Comparison of ENCODE assay signal across 8 cellular contexts in the genomic region with DNA sequence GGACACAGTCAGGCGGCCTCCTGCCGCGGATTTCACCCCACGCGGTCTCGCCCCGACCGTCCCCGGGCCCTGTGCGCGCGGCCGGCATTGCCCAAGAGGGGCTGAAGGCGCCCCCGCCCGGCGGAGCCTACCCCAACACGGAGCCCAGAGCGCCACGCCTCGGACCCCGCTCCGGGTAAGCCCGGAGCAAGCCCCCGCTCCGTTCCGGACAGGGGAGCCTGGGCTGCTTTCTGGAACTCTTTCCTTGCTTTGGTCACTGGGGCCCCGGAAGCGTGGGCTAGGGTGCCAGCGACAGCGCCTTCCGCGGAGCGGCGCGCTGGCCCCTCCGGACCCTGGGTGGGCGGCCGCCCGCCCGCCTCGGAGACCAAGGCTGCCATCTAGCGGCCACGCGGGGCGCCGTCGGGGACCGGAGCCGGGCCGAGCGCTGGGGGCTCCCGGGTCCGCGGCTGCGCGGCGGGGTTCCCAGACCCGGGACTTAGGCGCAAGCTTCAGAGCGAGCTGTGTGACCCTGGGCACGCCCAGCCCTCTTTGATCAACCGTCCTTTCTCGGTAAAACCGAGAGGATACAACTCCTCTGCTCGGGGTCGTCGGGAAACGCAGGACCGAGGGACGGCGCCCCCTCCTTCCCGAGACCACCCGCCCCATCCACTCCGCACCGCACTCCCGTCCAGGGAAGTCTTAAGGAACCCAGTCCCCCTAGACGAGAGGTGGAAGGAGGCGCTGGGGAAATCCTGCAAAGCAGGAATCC. TPM values are rescaled to one million over a fixed set of nuclear protein-coding genes. Genes with fewer than 3 reads are reported as not detected.
DNase-seq lines count a peak whose midpoint lies in the region; ATAC-seq and TF ChIP-seq lines count a peak whose summit lies in the region.

No MANE protein-coding gene starts in this region.

- no peak overlapping the region for H3K27ac Mint-ChIP-seq in activated CD4-positive, alpha-beta T cell treated with anti-CD3 and anti-CD28 coated beads, Interleukin-2, amount 10 ng/mL, durations not matched to agents 7 days and 5 days
- no peak overlapping the region for H3K27ac Mint-ChIP-seq in naive thymus-derived CD8-positive, alpha-beta T cell

- H3K9me3 ChIP-seq in AG04450 (ENCODE audit: control insufficient read depth, insufficient read depth, low read length) (peaks cover 18% of the 10 kb centered on the region; the same call in 1 of the 2 replicates), HEK293 (ENCODE audit: control insufficient read depth, insufficient read depth, low read depth, low read length) (no peaks in the 10 kb centered on the region), testis (no peaks in the 10 kb centered on the region)
- no peaks in the 10 kb centered on the region for H3K9me3 ChIP-seq in effector memory CD4-positive, alpha-beta T cell (ENCODE audit: control insufficient read depth, low read length)

- H3K27me3 Mint-ChIP-seq in activated CD4-positive, alpha-beta T cell treated with anti-CD3 and anti-CD28 coated beads, Interleukin-2, amount 10 ng/mL, durations not matched to agents 7 days and 5 days = peaks cover 76% of the 10 kb centered on the region
- H3K27me3 Mint-ChIP-seq in naive thymus-derived CD8-positive, alpha-beta T cell = peaks cover 33 to 85% (median 68%) of the 10 kb centered on the region in 5 donors

- 0 out of 2 replicates have a peak overlapping the region, but pooled peaks have one; percentile 4 for H3K4me3 ChIP-seq in AG04450 (ENCODE audit: low read depth, low read length)
- peak overlapping the region; percentile 35 for H3K4me3 ChIP-seq in HEK293 (ENCODE audit: low read depth, low read length)
- no peak overlapping the region for H3K4me3 ChIP-seq in effector memory CD4-positive, alpha-beta T cell (ENCODE audit: insufficient read depth, low read depth, low read length, poor library complexity, severe bottlenecking)
- peak overlapping the region; percentile 22 to 53 for H3K4me3 ChIP-seq in testis

- DNase-seq in AG04450 (ENCODE audit: low read depth, low spot score) = no peak
- peak; percentile 32 for DNase-seq in activated CD4-positive, alpha-beta T cell treated with anti-CD3 and anti-CD28 coated beads, Interleukin-2, amount 10 ng/mL, durations not matched to agents 7 days and 5 days
- peak in 2 of 3 donors; percentile 5 to 12 for DNase-seq in effector memory CD4-positive, alpha-beta T cell
- peak; percentile 18 to 70 (median 42) for DNase-seq in naive thymus-derived CD8-positive, alpha-beta T cell
- peak; percentile 51 for DNase-seq in testis

- POLR2A ChIA-PET in AG04450 (lab: Yijun Ruan, JAX) = no interaction called here
- POLR2A ChIA-PET in HEK293 (lab: Yijun Ruan, JAX) = no interaction called here
- POLR2A ChIA-PET in activated CD4-positive, alpha-beta T cell treated with anti-CD3 and anti-CD28 coated beads, Interleukin-2, amount 10 ng/mL, durations not matched to agents 7 days and 5 days (lab: Charles Lee) = no interaction called here
- POLR2A ChIA-PET in naive thymus-derived CD8-positive, alpha-beta T cell (lab: Charles Lee) = interaction anchor here (0.5 kb wide), 1 partner anchor 1113 kb away, joined by 3 read pairs; no protein-coding TSS in a partner anchor

- H3K9me3 Mint-ChIP-seq in activated CD4-positive, alpha-beta T cell treated with anti-CD3 and anti-CD28 coated beads, Interleukin-2, amount 10 ng/mL, durations not matched to agents 7 days and 5 days = no peaks in the 10 kb centered on the region
- peaks cover 0 to 4% (median 0%) of the 10 kb centered on the region in 9 donors for H3K9me3 Mint-ChIP-seq in naive thymus-derived CD8-positive, alpha-beta T cell

- intact Hi-C loops in testis (cut with DNase I; ENCODE audit: low total_unique reads) = no loop called here

- H3K36me3 Mint-ChIP-seq in activated CD4-positive, alpha-beta T cell treated with anti-CD3 and anti-CD28 coated beads, Interleukin-2, amount 10 ng/mL, durations not matched to agents 7 days and 5 days (ENCODE audit: low read depth) = no peaks in the 10 kb centered on the region
- peaks cover 0 to 4% (median 0%) of the 10 kb centered on the region in 3 donors for H3K36me3 Mint-ChIP-seq in naive thymus-derived CD8-positive, alpha-beta T cell

- H3K36me3 ChIP-seq in HEK293 (ENCODE audit: control insufficient read depth in 2 of 2, insufficient read depth in 1 of 2, low read length in 2 of 2) (no peaks in the 10 kb centered on the region), testis (ENCODE audit: low read depth, missing control alignments) (no peaks in the 10 kb centered on the region)
- no peaks in the 10 kb centered on the region for H3K36me3 ChIP-seq in effector memory CD4-positive, alpha-beta T cell (ENCODE audit: control insufficient read depth, insufficient read depth, low read length)

- no peak overlapping the region for H3K4me3 Mint-ChIP-seq in activated CD4-positive, alpha-beta T cell treated with anti-CD3 and anti-CD28 coated beads, Interleukin-2, amount 10 ng/mL, durations not matched to agents 7 days and 5 days
- peak overlapping the region in 6 of 10 donors; percentile 33 to 72 (median 49) for H3K4me3 Mint-ChIP-seq in naive thymus-derived CD8-positive, alpha-beta T cell

- peaks cover 72% of the 10 kb centered on the region for H3K27me3 ChIP-seq in AG04450 (ENCODE audit: control insufficient read depth, insufficient read depth, low read length)
- H3K27me3 ChIP-seq in effector memory CD4-positive, alpha-beta T cell (replicated peaks; ENCODE audit: control insufficient read depth, insufficient read depth, low read length, poor library complexity, severe bottlenecking) = peaks cover 44% of the 10 kb centered on the region
- H3K27me3 ChIP-seq in testis = no peaks in the 10 kb centered on the region

- TF ChIP-seq CTCF in AG04450 (IDR thresholded peaks at IDR 0.05; ENCODE audit: low read depth, low read length) (peak; percentile 46; the same call in 1 of the 2 replicates), HEK293 (tag by site-specific recombination; IDR thresholded peaks at IDR 0.05) (peak; percentile 71; the same call in 1 of the 2 replicates), testis (IDR thresholded peaks at IDR 0.05) (peak; percentile 40 to 85 (median 59))

- 3% methylated on average over 9 to 54 of the region's 79 CpGs for WGBS in testis, 2 donors

- H3K27ac ChIP-seq in AG04450 (ENCODE audit: low read depth, low read length) = no peak overlapping the region
- H3K27ac ChIP-seq in HEK293 (ENCODE audit: extremely low read depth, low read depth, low read length) = no peak overlapping the region; the same call in 1 of the 2 replicates
- no peak overlapping the region for H3K27ac ChIP-seq in effector memory CD4-positive, alpha-beta T cell (ENCODE audit: insufficient read depth, low read length, poor library complexity, severe bottlenecking)
- H3K27ac ChIP-seq in testis = no peak overlapping the region

- H3K4me1 ChIP-seq in HEK293 (ENCODE audit: control insufficient read depth, insufficient read depth, low read length) (no peaks in the 10 kb centered on the region), testis (peaks cover 17% of the 10 kb centered on the region)
- peaks cover 9% of the 10 kb centered on the region for H3K4me1 ChIP-seq in effector memory CD4-positive, alpha-beta T cell (ENCODE audit: control insufficient read depth, insufficient read depth, low read length, poor library complexity, severe bottlenecking)

- CTCF ChIA-PET in AG04450 (lab: Charles Lee) (interaction anchor here (0.6 to 2.6 kb wide), 6 partner anchors 11 to 792 kb away, joined by 3 to 14 read pairs (median 4); no protein-coding TSS in a partner anchor), HEK293 (lab: Yijun Ruan, JAX) (interaction anchor here (0.6 to 4.5 kb wide), 18 partner anchors 9 to 789 kb away, joined by 3 to 23 read pairs (median 4); no protein-coding TSS in a partner anchor)
- CTCF ChIA-PET in activated CD4-positive, alpha-beta T cell treated with anti-CD3 and anti-CD28 coated beads, Interleukin-2, amount 10 ng/mL, durations not matched to agents 7 days and 5 days (lab: Charles Lee) = interaction anchor here (0.6 kb wide), 1 partner anchor 242 kb away, joined by 3 read pairs; no protein-coding TSS in a partner anchor

- TF ChIP-seq POLR2A in testis (IDR thresholded peaks at IDR 0.05) = no peak

- ATAC-seq in naive thymus-derived CD8-positive, alpha-beta T cell = peak; percentile 70 to 94
- no peak for ATAC-seq in GM19395 (IDR thresholded peaks at IDR 0.05; ENCODE audit: unreplicated experiment)
- no peak for ATAC-seq in HG03135 (IDR thresholded peaks at IDR 0.05; ENCODE audit: unreplicated experiment)

- H3K4me1 Mint-ChIP-seq in activated CD4-positive, alpha-beta T cell treated with anti-CD3 and anti-CD28 coated beads, Interleukin-2, amount 10 ng/mL, durations not matched to agents 7 days and 5 days = peaks cover 22% of the 10 kb centered on the region
- peaks cover 2 to 16% (median 11%) of the 10 kb centered on the region in 4 donors for H3K4me1 Mint-ChIP-seq in naive thymus-derived CD8-positive, alpha-beta T cell

TF ChIP-seq in HEK293, 187 proteins besides CTCF, POLR2A, EP300 and RAD21 (continues in another document):
- 0 out of 2 replicates have a peak, but pooled peaks have one; percentile 9 for TF ChIP-seq ZNF629 (tag by site-specific recombination; IDR thresholded peaks at IDR 0.05)
- peak; percentile 22; the same call in 1 of the 2 replicates for TF ChIP-seq ZNF654 (tag by site-specific recombination; IDR thresholded peaks at IDR 0.05; ENCODE audit: low read depth)
- 0 out of 2 replicates have a peak, but pooled peaks have one; percentile 54 for TF ChIP-seq ZNF184 (tag by site-specific recombination; IDR thresholded peaks at IDR 0.05)

RNA-seq across cellular contexts. Expression of a gene that starts 41.4 kb away (rescaled TPM):
- 23.3 and 24.9 TPM in 2 replicates for polyA plus RNA-seq in AG04450 (2011; rRNA removed)
- 7.7 and 12.9 TPM in 2 replicates for polyA minus RNA-seq in AG04450 (2011; rRNA and poly(A)+ RNA removed)
- 10 to 100 TPM; 17.2 to 17.5 TPM for total RNA-seq in activated CD4-positive, alpha-beta T cell treated with anti-CD3 and anti-CD28 coated beads, Interleukin-2, amount 10 ng/mL, durations not matched to agents 7 days and 5 days
- 10 to 100 TPM; 24.8 to 26.4 TPM for total RNA-seq in naive thymus-derived CD8-positive, alpha-beta T cell
- 1 to 10 TPM; 5.6 to 6.7 (median 6.5) TPM for polyA plus RNA-seq in naive thymus-derived CD8-positive, alpha-beta T cell
- total RNA-seq in testis = 10 to 100 TPM; 25.2 to 29.5 TPM
- 40.3 TPM for polyA plus RNA-seq in testis (ENCODE audit: insufficient read depth, low read depth, low replicate concordance)

RNA-seq across cellular contexts. Expression of a gene that starts 55.0 kb away (rescaled TPM):
- polyA plus RNA-seq in AG04450 (2011; rRNA removed) (13.7 and 17.3 TPM in 2 replicates), testis (ENCODE audit: insufficient read depth, low read depth, low replicate concordance) (53.0 TPM)
- polyA minus RNA-seq in AG04450 (2011; rRNA and poly(A)+ RNA removed) = 3.9 and 5.7 TPM in 2 replicates
- 10 to 100 TPM; 40.7 TPM for total RNA-seq in activated CD4-positive, alpha-beta T cell treated with anti-CD3 and anti-CD28 coated beads, Interleukin-2, amount 10 ng/mL, durations not matched to agents 7 days and 5 days
- 10 to 100 TPM; 12.4 to 13.8 TPM for total RNA-seq in naive thymus-derived CD8-positive, alpha-beta T cell
- polyA plus RNA-seq in naive thymus-derived CD8-positive, alpha-beta T cell = 10 to 100 TPM; 49.6 to 63.8 (median 59.5) TPM
- 10 to 100 TPM; 18.5 to 24.3 TPM for total RNA-seq in testis

Comparison
In these comparisons a context has a peak if more than half of its experiments do, and no peak if none do; other contexts are left out.
1. ATAC-seq: peak in naive thymus-derived CD8-positive, alpha-beta T cell (2 of 2); none in GM19395 (single experiment) and HG03135 (single experiment).
2. Peak in every context shown above with its lines, with median percentiles within 50 percentile points of each other: CTCF ChIP-seq.